28 cellular contexts compared by ENCODE assay signal in the genomic region with DNA sequence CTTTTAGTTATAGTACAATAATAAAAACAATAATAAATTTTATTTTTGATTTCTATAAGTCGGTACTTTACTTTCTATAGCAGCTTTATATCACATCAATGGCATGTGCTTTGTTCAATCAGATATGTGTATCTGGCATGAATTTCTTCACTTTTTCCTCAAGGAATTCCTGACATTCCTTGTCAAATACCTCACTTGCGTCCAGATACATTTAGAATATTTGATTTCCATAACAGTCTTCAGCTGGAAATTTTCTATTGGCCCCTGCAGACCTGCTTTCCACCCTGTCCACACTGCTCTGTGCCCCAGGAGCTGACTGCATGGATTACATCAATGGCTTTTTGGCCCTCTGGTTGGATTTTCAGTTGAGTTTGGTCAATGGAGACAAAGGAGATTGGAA.
DNase-seq lines count a peak whose midpoint lies in the region; FAIRE-seq and TF ChIP-seq lines count a peak whose summit lies in the region.
"Had no signal": no experiment of that assay in that cellular context is flagged by ENCODE, and none has a peak within 500 bp of the region (broad histone marks: within the 10 kb centered on the region; RNA-seq: fewer than 3 reads in every experiment).

No MANE protein-coding gene starts in this region.

- H4K20me1 ChIP-seq in osteoblast (ENCODE audit: insufficient read depth, low read length), result no peaks in the 10 kb centered on the region

- peak overlapping the region; percentile 7 for H3K4me2 ChIP-seq in osteoblast (ENCODE audit: insufficient read depth, low read length)

- H3K9me3 ChIP-seq in osteoblast (ENCODE audit: low read depth, low read length), result no peaks in the 10 kb centered on the region
- H3K9me3 ChIP-seq: esophagus muscularis mucosa, gastroesophageal sphincter, testis had no signal

- no peaks in the 10 kb centered on the region for H3K36me3 ChIP-seq in osteoblast (ENCODE audit: insufficient read depth, low read length)
- H3K36me3 ChIP-seq: esophagus muscularis mucosa, gastroesophageal sphincter had no signal

- H3K27me3 ChIP-seq in osteoblast (ENCODE audit: insufficient read depth, low read length), result no peaks in the 10 kb centered on the region
- H3K27me3 ChIP-seq: esophagus muscularis mucosa, gastroesophageal sphincter, testis had no signal

- no peak for TF ChIP-seq CTCF in choroid plexus epithelial cell (conservative IDR thresholded peaks at IDR 0.05; ENCODE audit: low read depth, low read length)
- TF ChIP-seq CTCF in osteoblast (IDR thresholded peaks at IDR 0.05; ENCODE audit: extremely low read depth, low read depth, low read length), result no peak
- no peak for TF ChIP-seq CTCF in GM20000 (IDR thresholded peaks at IDR 0.05; ENCODE audit: extremely low read depth, missing control alignments)

- DNase-seq in ELR (ENCODE audit: low read depth) (peak; percentile 24), NCI-H226 (peak; percentile 88), choroid plexus epithelial cell (ENCODE audit: low read depth) (peak; percentile 28), osteoblast (ENCODE audit: insufficient read length, low spot score, missing footprints) (no peak), GM20000 (ENCODE audit: low spot score) (no peak), activated T-cell treated with anti-CD3 and anti-CD28 coated beads for 4 hours (no peak), GM12891 (ENCODE audit: insufficient read length, low spot score) (no peak)
- DNase-seq in NK-92 treated with Interleukin-12 subunit alpha and Interleukin-12 subunit beta, amount 100 ng/mL, for 24 hours (lab: John Stamatoyannopoulos, UW), result no peak
- DNase-seq: activated CD8-positive, alpha-beta T cell treated with anti-CD3 and anti-CD28 coated beads, Interleukin-2, amount 10 ng/mL, durations not matched to agents 7 days and 5 days; activated T-cell treated with anti-CD3 and anti-CD28 coated beads, Interleukin-2, amount 50 U/mL, for 1 hour; CD4-positive, CD25-positive, alpha-beta regulatory T cell; H7; KBM-7; midbrain; MM.1S; naive thymus-derived CD4-positive, alpha-beta T cell; NCI-H2029; NCI-H774; occipital lobe; RPMI8226; stimulated activated naive CD8-positive, alpha-beta T cell treated with anti-CD3 and anti-CD28 coated beads, Interleukin-15, Interleukin-2, amounts not matched to agents 100 U/mL and 50 U/mL, for 24 hours; T-helper 2 cell; testis had no signal

- H3K4me1 ChIP-seq in osteoblast (ENCODE audit: insufficient read depth, low read length), result peaks cover 11% of the 10 kb centered on the region
- H3K4me1 ChIP-seq: esophagus muscularis mucosa, gastroesophageal sphincter, testis had no signal

- H3K27ac ChIP-seq in osteoblast (ENCODE audit: low read depth, low read length), result no peak overlapping the region
- H3K27ac ChIP-seq: esophagus muscularis mucosa, gastroesophageal sphincter, testis had no signal

- no peak for FAIRE-seq in GM12891 (lab: Jason Lieb, UNC)
- FAIRE-seq: colon, D721Med, islet of Langerhans had no signal

- H2AFZ ChIP-seq in osteoblast (ENCODE audit: low read length), result no peak overlapping the region

- H3K4me3 ChIP-seq in choroid plexus epithelial cell (ENCODE audit: low read depth, low read length) (no peak overlapping the region), osteoblast (ENCODE audit: insufficient read depth, low read length) (no peak overlapping the region)
- H3K4me3 ChIP-seq: esophagus muscularis mucosa, gastroesophageal sphincter, testis had no signal

- TF ChIP-seq POLR2A in GM12891 (IDR thresholded peaks at IDR 0.05; ENCODE audit: low read depth, low read length), result no peak

- H3K79me2 ChIP-seq in osteoblast (ENCODE audit: insufficient read depth, low read length), result no peaks in the 10 kb centered on the region

TF ChIP-seq in GM12891, 5 proteins besides CTCF, POLR2A, EP300 and RAD21:
- TF ChIP-seq POU2F2 (IDR thresholded peaks at IDR 0.05; ENCODE audit: low read depth, low read length), result no peak
TF ChIP-seq in GM12891: peak in this region for 0.

Comparison
In these comparisons a context has a peak if more than half of its experiments do, and no peak if none do; other contexts are left out.
1. DNase-seq: peak in ELR (single experiment), NCI-H226 (single experiment) and choroid plexus epithelial cell (single experiment); none in osteoblast (single experiment), GM20000 (single experiment), activated T-cell treated with anti-CD3 and anti-CD28 coated beads for 4 hours (single experiment), NK-92 treated with Interleukin-12 subunit alpha and Interleukin-12 subunit beta, amount 100 ng/mL, for 24 hours (single experiment) and GM12891 (single experiment).